ENCODE assay signal across 13 cellular contexts in genomic region chr6:98957440-98957839, GRCh38. TPM values are rescaled to one million over a fixed set of nuclear protein-coding genes. Genes with fewer than 3 reads are reported as not detected.
DNase-seq lines count a peak whose midpoint lies in the region; ATAC-seq and TF ChIP-seq lines count a peak whose summit lies in the region.
"Had no signal": no experiment of that assay in that cellular context is flagged by ENCODE, and none has a peak within 500 bp of the region (broad histone marks: within the 10 kb centered on the region; RNA-seq: fewer than 3 reads in every experiment).

No MANE protein-coding gene starts in this region.

- intact Hi-C loops in prostate gland (cut with DNase I) (no loop called here), cardiac septum (cut with DNase I) (no loop called here)
- intact Hi-C loops in CD4-positive, alpha-beta T cell (cut with DNase I, micrococcal nuclease): loop anchor here in 1 of 2 experiments (10.0 kb wide), 1 partner anchor 467 kb away; the partner anchor contains the start of gene PNISR

- DNase-seq in ELR (ENCODE audit: low read depth) (peak; percentile 93), RWPE1 (ENCODE audit: low spot score) (peak; percentile 41), epithelial cell of esophagus (ENCODE audit: low read depth) (peak; percentile 53), prostate gland (ENCODE audit: low spot score) (peak; percentile 15), cardiac septum (ENCODE audit: low spot score) (no peak), NCI-H510A treated with DMSO at 0.1 percent for 48 hours (lab: John Stamatoyannopoulos, UW) (no peak)
- no peak for DNase-seq in CD4-positive, alpha-beta T cell
- no peak for DNase-seq in activated naive CD8-positive, alpha-beta T cell treated with anti-CD3 and anti-CD28 coated beads, Interleukin-2, amount 50 U/mL, for 24 hours
- DNase-seq: activated T-cell treated with anti-CD3 and anti-CD28 coated beads, Interleukin-2, amount 50 U/mL, for 48 hours; CD8-positive, alpha-beta memory T cell; midbrain; sigmoid colon had no signal

- POLR2A ChIA-PET in RWPE1 (lab: Yijun Ruan, JAX; ENCODE audit: low non-redundant PET): interaction anchor here (0.7 kb wide), 1 partner anchor 185 kb away, joined by 3 read pairs; no protein-coding TSS in a partner anchor
- POLR2A ChIA-PET in CD4-positive, alpha-beta T cell (lab: Charles Lee): no interaction called here

- H3K9me3 ChIP-seq in prostate gland: no peaks in the 10 kb centered on the region
- H3K9me3 ChIP-seq in CD4-positive, alpha-beta T cell (ENCODE audit: control insufficient read depth, low read length): no peaks in the 10 kb centered on the region
- H3K9me3 ChIP-seq: sigmoid colon had no signal

- no peak overlapping the region for H3K4me3 Mint-ChIP-seq in CD4-positive, alpha-beta T cell
- H3K4me3 Mint-ChIP-seq in activated naive CD8-positive, alpha-beta T cell treated with anti-CD3 and anti-CD28 coated beads, Interleukin-2, amount 50 U/mL, for 24 hours: no peak overlapping the region
- H3K4me3 Mint-ChIP-seq: CD8-positive, alpha-beta memory T cell; IgD-negative memory B cell had no signal

- H3K27ac Mint-ChIP-seq in CD4-positive, alpha-beta T cell: no peak overlapping the region
- no peak overlapping the region for H3K27ac Mint-ChIP-seq in activated naive CD8-positive, alpha-beta T cell treated with anti-CD3 and anti-CD28 coated beads, Interleukin-2, amount 50 U/mL, for 24 hours
- H3K27ac Mint-ChIP-seq: CD8-positive, alpha-beta memory T cell; IgD-negative memory B cell had no signal

- H3K27me3 ChIP-seq in prostate gland (replicated peaks; ENCODE audit: insufficient read depth): no peaks in the 10 kb centered on the region
- peaks cover 1% of the 10 kb centered on the region for H3K27me3 ChIP-seq in CD4-positive, alpha-beta T cell (ENCODE audit: control insufficient read depth, insufficient read depth, low read length)
- H3K27me3 ChIP-seq: sigmoid colon had no signal

- no peaks in the 10 kb centered on the region for H3K9me3 Mint-ChIP-seq in CD4-positive, alpha-beta T cell
- no peaks in the 10 kb centered on the region for H3K9me3 Mint-ChIP-seq in activated naive CD8-positive, alpha-beta T cell treated with anti-CD3 and anti-CD28 coated beads, Interleukin-2, amount 50 U/mL, for 24 hours
- H3K9me3 Mint-ChIP-seq: IgD-negative memory B cell had no signal

- no peaks in the 10 kb centered on the region for H3K36me3 ChIP-seq in prostate gland
- H3K36me3 ChIP-seq: sigmoid colon had no signal

- H3K4me3 ChIP-seq in epithelial cell of esophagus (ENCODE audit: low read length): no peak overlapping the region
- no peak overlapping the region for H3K4me3 ChIP-seq in prostate gland
- H3K4me3 ChIP-seq: sigmoid colon had no signal

- peaks cover 11% of the 10 kb centered on the region for H3K27me3 Mint-ChIP-seq in CD4-positive, alpha-beta T cell
- peaks cover 3% of the 10 kb centered on the region for H3K27me3 Mint-ChIP-seq in activated naive CD8-positive, alpha-beta T cell treated with anti-CD3 and anti-CD28 coated beads, Interleukin-2, amount 50 U/mL, for 24 hours

- H3K4me1 Mint-ChIP-seq in CD4-positive, alpha-beta T cell (ENCODE audit: low read depth): no peaks in the 10 kb centered on the region
- no peaks in the 10 kb centered on the region for H3K4me1 Mint-ChIP-seq in activated naive CD8-positive, alpha-beta T cell treated with anti-CD3 and anti-CD28 coated beads, Interleukin-2, amount 50 U/mL, for 24 hours
- H3K4me1 Mint-ChIP-seq: CD8-positive, alpha-beta memory T cell; IgD-negative memory B cell had no signal

- no peaks in the 10 kb centered on the region for H3K4me1 ChIP-seq in prostate gland (replicated peaks)

- no peak for ATAC-seq in CD4-positive, alpha-beta T cell (ENCODE audit: poor library complexity)
- ATAC-seq in activated naive CD8-positive, alpha-beta T cell treated with anti-CD3 and anti-CD28 coated beads, Interleukin-2, amount 50 U/mL, for 24 hours: no peak

- CTCF ChIA-PET in RWPE1 (lab: Yijun Ruan, JAX): interaction anchor here (0.6 kb wide), 1 partner anchor 460 kb away, joined by 3 read pairs; no protein-coding TSS in a partner anchor
- CTCF ChIA-PET in CD4-positive, alpha-beta T cell (lab: Charles Lee): no interaction called here

- 17% methylated on average over 3 of the region's 3 CpGs for WGBS in prostate gland

- H3K36me3 Mint-ChIP-seq in CD4-positive, alpha-beta T cell (ENCODE audit: low read depth): no peaks in the 10 kb centered on the region
- H3K36me3 Mint-ChIP-seq in activated naive CD8-positive, alpha-beta T cell treated with anti-CD3 and anti-CD28 coated beads, Interleukin-2, amount 50 U/mL, for 24 hours (ENCODE audit: low read depth): no peaks in the 10 kb centered on the region
- H3K36me3 Mint-ChIP-seq: CD8-positive, alpha-beta memory T cell; IgD-negative memory B cell had no signal

- TF ChIP-seq CTCF in RWPE1 (conservative IDR thresholded peaks at IDR 0.05; ENCODE audit: low read depth) (no peak), epithelial cell of esophagus (IDR thresholded peaks at IDR 0.05; ENCODE audit: insufficient read depth, low read depth, low read length, missing control alignments) (no peak), prostate gland (IDR thresholded peaks at IDR 0.05) (no peak)
- TF ChIP-seq CTCF in CD4-positive, alpha-beta T cell (IDR thresholded peaks at IDR 0.05): no peak

- TF ChIP-seq POLR2A in prostate gland (IDR thresholded peaks at IDR 0.05): no peak

- H3K27ac ChIP-seq in RWPE1 (no peak overlapping the region), prostate gland (no peak overlapping the region)
- H3K27ac ChIP-seq in CD4-positive, alpha-beta T cell (ENCODE audit: low read depth, low read length): no peak overlapping the region
- H3K27ac ChIP-seq: sigmoid colon had no signal

RNA-seq across cellular contexts. Expression of gene FBXL4, which starts 9.7 kb away (rescaled TPM):
- total RNA-seq in prostate gland: 10 to 100 TPM; 21.6 to 27.1 TPM
- total RNA-seq in CD4-positive, alpha-beta T cell: 1 to 10 TPM; 6.9 to 7.0 TPM
- total RNA-seq in cardiac septum: 12.8 TPM

Comparison
In these comparisons a context has a peak if more than half of its experiments do, and no peak if none do; other contexts are left out.
1. DNase-seq: peak in ELR (single experiment), RWPE1 (single experiment), epithelial cell of esophagus (single experiment) and prostate gland (single experiment); none in CD4-positive, alpha-beta T cell (0 of 10), activated naive CD8-positive, alpha-beta T cell treated with anti-CD3 and anti-CD28 coated beads, Interleukin-2, amount 50 U/mL, for 24 hours (single experiment), cardiac septum (single experiment) and NCI-H510A treated with DMSO at 0.1 percent for 48 hours (single experiment).